28 cellular contexts compared by ENCODE assay signal in the genomic region with DNA sequence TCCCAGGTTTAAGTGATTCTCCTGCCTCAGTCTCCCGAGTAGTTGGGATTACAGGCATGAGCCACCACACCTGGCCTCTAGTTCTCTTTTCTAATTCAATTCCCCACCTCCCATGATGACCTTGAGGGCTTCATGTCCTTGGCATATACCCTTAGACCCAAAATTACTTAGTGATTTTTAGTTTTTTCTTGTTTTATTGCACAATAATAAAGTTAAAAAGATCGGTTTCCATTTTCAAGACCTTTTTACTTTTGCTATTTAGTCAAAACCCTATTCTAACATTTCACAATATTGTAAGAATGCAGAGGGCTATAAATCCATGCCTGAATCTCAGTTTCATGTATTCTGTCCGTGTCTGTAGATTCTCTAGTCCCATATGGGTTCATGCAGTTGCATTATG.
"Had no signal": no experiment of that assay in that cellular context is flagged by ENCODE, and none has a peak within 500 bp of the region (broad histone marks: within the 10 kb centered on the region; RNA-seq: fewer than 3 reads in every experiment).

No MANE protein-coding gene starts in this region.

- H3K36me3 Mint-ChIP-seq: stimulated activated effector memory CD8-positive, alpha-beta T cell treated with anti-CD3 and anti-CD28 coated beads, Interleukin-12 subunit alpha, Interleukin-12 subunit beta, amount 100 ng/mL, for 72 hours; stimulated activated memory B cell treated with anti-CD40 and anti-IgM and Interleukin-4, amounts not matched to agents 10 μg/mL and 1 μg/mL and 100 μg/mL, for 72 hours; stimulated activated naive B cell treated with anti-CD40 and anti-IgM and Interleukin-4, amounts not matched to agents 10 μg/mL and 1 μg/mL and 100 μg/mL, for 72 hours; type B pancreatic cell had no signal

- H3K9me3 Mint-ChIP-seq: stimulated activated memory B cell treated with anti-CD40 and anti-IgM and Interleukin-4, amounts not matched to agents 10 μg/mL and 1 μg/mL and 100 μg/mL, for 72 hours; stimulated activated naive CD8-positive, alpha-beta T cell treated with anti-CD3 and anti-CD28 coated beads, Interleukin-15, Interleukin-2, amounts not matched to agents 100 ng/mL and 50 ng/mL, for 24 hours had no signal

- H3K27ac Mint-ChIP-seq: stimulated activated effector memory CD8-positive, alpha-beta T cell treated with anti-CD3 and anti-CD28 coated beads, Interleukin-12 subunit alpha, Interleukin-12 subunit beta, amount 100 ng/mL, for 72 hours; stimulated activated memory B cell treated with anti-CD40 and anti-IgM and Interleukin-4, amounts not matched to agents 10 μg/mL and 1 μg/mL and 100 μg/mL, for 72 hours; stimulated activated naive B cell treated with anti-CD40 and anti-IgM and Interleukin-4, amounts not matched to agents 10 μg/mL and 1 μg/mL and 100 μg/mL, for 72 hours; stimulated activated naive CD8-positive, alpha-beta T cell treated with anti-CD3 and anti-CD28 coated beads, Interleukin-15, amount 100 ng/mL, for 72 hours; stimulated activated naive CD8-positive, alpha-beta T cell treated with anti-CD3 and anti-CD28 coated beads, Interleukin-15, Interleukin-2, amounts not matched to agents 100 ng/mL and 50 ng/mL, for 24 hours; type B pancreatic cell had no signal

- ATAC-seq: stimulated activated effector memory CD8-positive, alpha-beta T cell treated with anti-CD3 and anti-CD28 coated beads, Interleukin-12 subunit alpha, Interleukin-12 subunit beta, amount 100 ng/mL, for 72 hours; stimulated activated memory B cell treated with anti-CD40 and anti-IgM and Interleukin-4, amounts not matched to agents 10 μg/mL and 1 μg/mL and 100 μg/mL, for 72 hours; stimulated activated naive B cell treated with anti-CD40 and anti-IgM and Interleukin-4, amounts not matched to agents 10 μg/mL and 1 μg/mL and 100 μg/mL, for 72 hours; stimulated activated naive CD8-positive, alpha-beta T cell treated with anti-CD3 and anti-CD28 coated beads, Interleukin-15, amount 100 ng/mL, for 72 hours; stimulated activated naive CD8-positive, alpha-beta T cell treated with anti-CD3 and anti-CD28 coated beads, Interleukin-15, Interleukin-2, amounts not matched to agents 100 U/mL and 50 U/mL, for 24 hours; upper lobe of right lung had no signal

- H3K27me3 ChIP-seq: stomach, suprapubic skin, testis, thyroid gland, tibial artery, transverse colon, upper lobe of left lung, upper lobe of right lung, uterus, vagina had no signal

- H3K27ac ChIP-seq: stomach, suprapubic skin, testis, thoracic aorta, thyroid gland, tibial artery, transverse colon, upper lobe of left lung, upper lobe of right lung, uterus, vagina had no signal

- H3K4me3 Mint-ChIP-seq: stimulated activated effector memory CD8-positive, alpha-beta T cell treated with anti-CD3 and anti-CD28 coated beads, Interleukin-12 subunit alpha, Interleukin-12 subunit beta, amount 100 ng/mL, for 72 hours; stimulated activated memory B cell treated with anti-CD40 and anti-IgM and Interleukin-4, amounts not matched to agents 10 μg/mL and 1 μg/mL and 100 μg/mL, for 72 hours; stimulated activated naive B cell treated with anti-CD40 and anti-IgM and Interleukin-4, amounts not matched to agents 10 μg/mL and 1 μg/mL and 100 μg/mL, for 72 hours; stimulated activated naive CD8-positive, alpha-beta T cell treated with anti-CD3 and anti-CD28 coated beads, Interleukin-15, amount 100 ng/mL, for 72 hours; stimulated activated naive CD8-positive, alpha-beta T cell treated with anti-CD3 and anti-CD28 coated beads, Interleukin-15, Interleukin-2, amounts not matched to agents 100 ng/mL and 50 ng/mL, for 24 hours; type B pancreatic cell had no signal

- H3K4me3 ChIP-seq: stomach, suprapubic skin, testis, thoracic aorta, thyroid gland, tibial artery, transverse colon, upper lobe of left lung, upper lobe of right lung, uterus, vagina had no signal

- H3K9me3 ChIP-seq: stomach, suprapubic skin, testis, thoracic aorta, thyroid gland, tibial artery, transverse colon, upper lobe of left lung, upper lobe of right lung, uterus, vagina had no signal

- H3K4me1 Mint-ChIP-seq: stimulated activated effector memory CD8-positive, alpha-beta T cell treated with anti-CD3 and anti-CD28 coated beads, Interleukin-12 subunit alpha, Interleukin-12 subunit beta, amount 100 ng/mL, for 72 hours; stimulated activated memory B cell treated with anti-CD40 and anti-IgM and Interleukin-4, amounts not matched to agents 10 μg/mL and 1 μg/mL and 100 μg/mL, for 72 hours; stimulated activated naive B cell treated with anti-CD40 and anti-IgM and Interleukin-4, amounts not matched to agents 10 μg/mL and 1 μg/mL and 100 μg/mL, for 72 hours; stimulated activated naive CD8-positive, alpha-beta T cell treated with anti-CD3 and anti-CD28 coated beads, Interleukin-15, amount 100 ng/mL, for 72 hours had no signal

- H3K4me1 ChIP-seq: stomach, suprapubic skin, testis, thyroid gland, tibial artery, transverse colon, upper lobe of left lung, upper lobe of right lung, uterus, vagina had no signal

- H3K27me3 Mint-ChIP-seq: stimulated activated naive CD8-positive, alpha-beta T cell treated with anti-CD3 and anti-CD28 coated beads, Interleukin-15, amount 100 ng/mL, for 72 hours; stimulated activated naive CD8-positive, alpha-beta T cell treated with anti-CD3 and anti-CD28 coated beads, Interleukin-15, Interleukin-2, amounts not matched to agents 100 ng/mL and 50 ng/mL, for 24 hours; type B pancreatic cell had no signal

- H3K36me3 ChIP-seq: stomach, suprapubic skin, thoracic aorta, thyroid gland, tibial artery, transverse colon, upper lobe of left lung, upper lobe of right lung, uterus, vagina had no signal

- FAIRE-seq: urothelium cell line had no signal

- DNase-seq: stimulated activated CD4-positive, alpha-beta T cell treated with anti-CD3 and anti-CD28 coated beads, Interleukin-2, amount 100 ng/mL, for 48 hours; stimulated activated CD4-positive, alpha-beta T cell treated with anti-CD3 and anti-CD28 coated beads, Interleukin-4, amount 100 ng/mL, for 1 hour; stimulated activated CD4-positive, alpha-beta T cell treated with anti-CD3 and anti-CD28 coated beads, Interleukin-4, amount 100 ng/mL, for 24 hours; stimulated activated CD4-positive, alpha-beta T cell treated with anti-CD3 and anti-CD28 coated beads, Interleukin-4, amount 100 ng/mL, for 4 hours; stimulated activated CD8-positive, alpha-beta memory T cell treated with anti-CD3 and anti-CD28 coated beads, Interleukin-4, amount 100 ng/mL, for 48 hours; stimulated activated naive B cell treated with anti-CD40 and anti-IgM and Interleukin-4, amounts not matched to agents 10 μg/mL and 1 μg/mL and 100 μg/mL, for 72 hours; stimulated activated naive CD4-positive, alpha-beta T cell; stimulated activated naive CD4-positive, alpha-beta T cell treated with Interleukin-2 at 50 U/mL for 16 hours; stimulated activated naive CD8-positive, alpha-beta T cell treated with anti-CD3 and anti-CD28 coated beads, Interleukin-15, amount 100 ng/mL, for 72 hours; stimulated activated naive CD8-positive, alpha-beta T cell treated with anti-CD3 and anti-CD28 coated beads, Interleukin-15, Interleukin-2, amounts not matched to agents 100 U/mL and 50 U/mL, for 24 hours; stomach; substantia nigra; testis; thyroid gland; tibial artery; transverse colon; trophoblast cell; upper lobe of left lung; upper lobe of right lung; uterus had no signal
